19 cellular contexts compared by ENCODE assay signal in genomic region chr9:135530146-135530545, GRCh38. TPM values are rescaled to one million over a fixed set of nuclear protein-coding genes. Genes with fewer than 3 reads are reported as not detected.
DNase-seq lines count a peak whose midpoint lies in the region; ATAC-seq, FAIRE-seq and TF ChIP-seq lines count a peak whose summit lies in the region.
"Had no signal": no experiment of that assay in that cellular context is flagged by ENCODE, and none has a peak within 500 bp of the region (broad histone marks: within the 10 kb centered on the region; RNA-seq: fewer than 3 reads in every experiment).

No MANE protein-coding gene starts in this region.

- intact Hi-C loops in HepG2 (cut with micrococcal nuclease; ENCODE audit: unreplicated experiment) = no loop called here
- intact Hi-C loops in mucosa of descending colon (cut with DNase I, micrococcal nuclease) = no loop called here

- H3K9ac ChIP-seq in HepG2 (ENCODE audit: insufficient read depth, low read depth, low read length) = no peak overlapping the region

- H3K27me3 ChIP-seq in HepG2 (ENCODE audit: control insufficient read depth in 1 of 2, insufficient read depth in 2 of 2, low read length in 2 of 2) = peaks cover 0 to 38% of the 10 kb centered on the region in 2 experiments; a peak in 3 of 5 replicates

- CTCF ChIA-PET in HepG2 (lab: Yijun Ruan, JAX; ENCODE audit: low intra/inter-chr PET ratio, low total read pairs) = no interaction called here

- no peak overlapping the region for H3K4me2 ChIP-seq in HepG2 (ENCODE audit: low read depth, low read length)

- in situ Hi-C loops in HepG2 (cut with HindIII; ENCODE audit: extremely low pct_ligation_motif_present, low pct_unique_long_range_greater_than_20kb) = no loop called here

- BruUV-seq in HepG2 (replicated peaks; lab: Mats Ljungman, UMichigan) = no TSS peak

- H3K36me3 ChIP-seq in HepG2 (replicated peaks in 1 of 2; ENCODE audit: control insufficient read depth in 1 of 2, insufficient read depth in 2 of 2, low read length in 2 of 2) = no peaks in the 10 kb centered on the region
- H3K36me3 ChIP-seq in mucosa of descending colon (ENCODE audit: low read depth) = no peaks in the 10 kb centered on the region

- TF ChIP-seq CTCF in HepG2 (CRISPR knock-in tag; IDR thresholded peaks at IDR 0.05) = no peak
- TF ChIP-seq CTCF in mucosa of descending colon (IDR thresholded peaks at IDR 0.05) = no peak

- FAIRE-seq in HepG2 (lab: Jason Lieb, UNC) = no peak
- FAIRE-seq: GM12892, GM18507, H1 had no signal

- H3K27ac ChIP-seq in HepG2 (ENCODE audit: extremely low read length, insufficient read depth, low read length) = no peak overlapping the region

- H3K79me2 ChIP-seq in HepG2 (ENCODE audit: insufficient read depth, low read length) = no peaks in the 10 kb centered on the region

- no peak for TF ChIP-seq POLR2A in HepG2 (IDR thresholded peaks at IDR 0.05; ENCODE audit: insufficient read depth in 1 of 2, low read depth in 2 of 2, low read length in 2 of 2)

- H2AFZ ChIP-seq in HepG2 (ENCODE audit: low read length) = no peak overlapping the region

- H3K4me3 ChIP-seq in HepG2 (replicated peaks in 1 of 3; ENCODE audit: insufficient read depth in 1 of 3, low read depth in 2 of 3, low read length in 3 of 3) (no peak overlapping the region), mucosa of descending colon (no peak overlapping the region)

- TF ChIP-seq RAD21 in HepG2 (CRISPR knock-in tag; IDR thresholded peaks at IDR 0.05) = no peak

- WGBS in HepG2 (ENCODE audit: low lambda C conversion rate) = 0% methylated on average over 2 of the region's 5 CpGs

- ATAC-seq in HepG2 (no peak), mucosa of descending colon (no peak)

- H4K20me1 ChIP-seq in HepG2 (ENCODE audit: insufficient read depth, low read length) = no peaks in the 10 kb centered on the region

- TF ChIP-seq EP300 in HepG2 (IDR thresholded peaks at IDR 0.05; ENCODE audit: low read depth in 2 of 2, low read length in 2 of 2) = no peak
- TF ChIP-seq EP300 in HepG2 (CRISPR knock-in tag; IDR thresholded peaks at IDR 0.05; ENCODE audit: borderline replicate concordance) = no peak

- no peaks in the 10 kb centered on the region; the same call in 1 of the 2 replicates for H3K4me1 ChIP-seq in HepG2 (ENCODE audit: insufficient read depth, low read length)
- H3K4me1 ChIP-seq in mucosa of descending colon (ENCODE audit: low read depth) = no peaks in the 10 kb centered on the region

- POLR2A ChIA-PET in HepG2 (lab: Yijun Ruan, JAX) = no interaction called here

- DNase-seq in activated effector memory CD4-positive, alpha-beta T cell treated with anti-CD3 and anti-CD28 coated beads, Interleukin-2, amount 50 U/mL, for 16 hours = peak; percentile 30
- no peak for DNase-seq in activated effector memory CD4-positive, alpha-beta T cell treated with Interleukin-2 at 50 U/mL for 16 hours
- DNase-seq in mesenteric fat pad (ENCODE audit: low spot score) (peak; percentile 43), HepG2 (ENCODE audit: low spot score) (no peak), mucosa of descending colon (no peak), NCI-H1436 (lab: John Stamatoyannopoulos, UW) (no peak)
- DNase-seq: 8988T, DMS79, NCI-H1092 treated with DMSO at 0.1 percent for 48 hours, NCI-H2081 treated with DMSO at 0.1 percent for 48 hours, NCI-H510A, NCI-H748 treated with DMSO at 0.1 percent for 48 hours, OCI-M1, Right ventricle myocardium superior had no signal

- H3K9me3 ChIP-seq in HepG2 (ENCODE audit: low read length) = no peaks in the 10 kb centered on the region
- H3K9me3 ChIP-seq in mucosa of descending colon = no peaks in the 10 kb centered on the region

RNA-seq across cellular contexts. Expression of gene LCN1, which starts 8.9 kb away (rescaled TPM):
- total RNA-seq in mesenteric fat pad = 2.3 TPM
- not detected in 2 replicates for total RNA-seq in HepG2 (2016; rRNA removed; fragmentation: Illumina TruSeq; extraction: Trizol)
- not detected in 2 replicates for total RNA-seq in HepG2 (2016; cell fraction: cytosol; rRNA removed; fragmentation: Illumina TruSeq; extraction: Trizol; ENCODE audit: low read depth)
- total RNA-seq in HepG2 (2016; cell fraction: insoluble cytoplasmic fraction; rRNA removed; fragmentation: Illumina TruSeq; extraction: Trizol) = not detected in 2 replicates
- total RNA-seq in HepG2 (2016; cell fraction: membrane; rRNA removed; fragmentation: Illumina TruSeq; extraction: Trizol) = not detected in 2 replicates
- total RNA-seq in HepG2 (2016; cell fraction: nucleus; rRNA removed; fragmentation: Illumina TruSeq; extraction: Trizol) = not detected in 2 replicates
- polyA plus RNA-seq in HepG2 (2011; rRNA removed) = not detected in 2 replicates
- 0.09 TPM in 1 of 2 replicates, not detected in the other for polyA plus RNA-seq in HepG2 (2011; cell fraction: cytosol; rRNA removed)
- not detected in 2 replicates for polyA plus RNA-seq in HepG2 (2011; cell fraction: nucleus; rRNA removed)
- polyA plus RNA-seq in HepG2 (2012) = not detected in 2 replicates
- not detected in 2 replicates for polyA plus RNA-seq in HepG2 (2016; cell fraction: cytosol; fragmentation: Illumina TruSeq; extraction: Trizol; ENCODE audit: low read depth)
- not detected in 2 replicates for polyA plus RNA-seq in HepG2 (2016; cell fraction: insoluble cytoplasmic fraction; fragmentation: Illumina TruSeq; extraction: Trizol; ENCODE audit: low read depth)
- not detected in 2 replicates for polyA plus RNA-seq in HepG2 (2016; cell fraction: membrane; fragmentation: Illumina TruSeq; extraction: Trizol; ENCODE audit: low read depth)
- not detected in 2 replicates for polyA plus RNA-seq in HepG2 (2016; cell fraction: nucleus; fragmentation: Illumina TruSeq; extraction: Trizol; ENCODE audit: insufficient read depth, low read depth)
- not detected in 2 replicates for polyA minus RNA-seq in HepG2 (2011; rRNA and poly(A)+ RNA removed; ENCODE audit: low replicate concordance)
- polyA minus RNA-seq in HepG2 (2011; cell fraction: cytosol; rRNA and poly(A)+ RNA removed) = not detected in 2 replicates
- polyA minus RNA-seq in HepG2 (2011; cell fraction: nucleus; rRNA and poly(A)+ RNA removed) = not detected in 2 replicates
- total RNA-seq in mucosa of descending colon = not detected
- total RNA-seq: H1, Right ventricle myocardium superior had no signal
- polyA plus RNA-seq: AG04450, CD14-positive monocyte, H1 had no signal

RNA-seq across cellular contexts. Expression of gene OBP2A, which starts 15.8 kb away (rescaled TPM):
- total RNA-seq in mesenteric fat pad (not detected), HepG2 (2016; rRNA removed; fragmentation: Illumina TruSeq; extraction: Trizol) (not detected in 2 replicates), mucosa of descending colon (not detected)
- not detected in 2 replicates for total RNA-seq in HepG2 (2016; cell fraction: cytosol; rRNA removed; fragmentation: Illumina TruSeq; extraction: Trizol; ENCODE audit: low read depth)
- not detected in 2 replicates for total RNA-seq in HepG2 (2016; cell fraction: insoluble cytoplasmic fraction; rRNA removed; fragmentation: Illumina TruSeq; extraction: Trizol)
- not detected in 2 replicates for total RNA-seq in HepG2 (2016; cell fraction: membrane; rRNA removed; fragmentation: Illumina TruSeq; extraction: Trizol)
- not detected in 2 replicates for total RNA-seq in HepG2 (2016; cell fraction: nucleus; rRNA removed; fragmentation: Illumina TruSeq; extraction: Trizol)
- 0.20 and 0.32 TPM in 2 replicates for polyA plus RNA-seq in HepG2 (2011; rRNA removed)
- polyA plus RNA-seq in HepG2 (2011; cell fraction: cytosol; rRNA removed) = 0.34 and 0.50 TPM in 2 replicates
- 0.36 and 0.48 TPM in 2 replicates for polyA plus RNA-seq in HepG2 (2011; cell fraction: nucleus; rRNA removed)
- not detected in 2 replicates for polyA plus RNA-seq in HepG2 (2012)
- polyA plus RNA-seq in HepG2 (2016; cell fraction: cytosol; fragmentation: Illumina TruSeq; extraction: Trizol; ENCODE audit: low read depth) = not detected in 2 replicates
- not detected in 2 replicates for polyA plus RNA-seq in HepG2 (2016; cell fraction: insoluble cytoplasmic fraction; fragmentation: Illumina TruSeq; extraction: Trizol; ENCODE audit: low read depth)
- not detected in 2 replicates for polyA plus RNA-seq in HepG2 (2016; cell fraction: membrane; fragmentation: Illumina TruSeq; extraction: Trizol; ENCODE audit: low read depth)
- polyA plus RNA-seq in HepG2 (2016; cell fraction: nucleus; fragmentation: Illumina TruSeq; extraction: Trizol; ENCODE audit: insufficient read depth, low read depth) = not detected in 2 replicates
- not detected in 2 replicates for polyA minus RNA-seq in HepG2 (2011; rRNA and poly(A)+ RNA removed; ENCODE audit: low replicate concordance)
- polyA minus RNA-seq in HepG2 (2011; cell fraction: cytosol; rRNA and poly(A)+ RNA removed) = not detected in 2 replicates
- polyA minus RNA-seq in HepG2 (2011; cell fraction: nucleus; rRNA and poly(A)+ RNA removed) = not detected in 2 replicates
- total RNA-seq: H1, Right ventricle myocardium superior had no signal
- polyA plus RNA-seq: AG04450, CD14-positive monocyte, H1 had no signal

RNA-seq across cellular contexts. Expression of gene MRPS2, which starts 29.7 kb away (rescaled TPM):
- 25.9 TPM for total RNA-seq in mesenteric fat pad
- total RNA-seq in HepG2 (2016; rRNA removed; fragmentation: Illumina TruSeq; extraction: Trizol) = 44.4 and 48.6 TPM in 2 replicates
- 19.9 and 20.2 TPM in 2 replicates for total RNA-seq in HepG2 (2016; cell fraction: cytosol; rRNA removed; fragmentation: Illumina TruSeq; extraction: Trizol; ENCODE audit: low read depth)
- total RNA-seq in HepG2 (2016; cell fraction: insoluble cytoplasmic fraction; rRNA removed; fragmentation: Illumina TruSeq; extraction: Trizol) = 40.6 and 44.3 TPM in 2 replicates
- 30.5 and 35.9 TPM in 2 replicates for total RNA-seq in HepG2 (2016; cell fraction: membrane; rRNA removed; fragmentation: Illumina TruSeq; extraction: Trizol)
- total RNA-seq in HepG2 (2016; cell fraction: nucleus; rRNA removed; fragmentation: Illumina TruSeq; extraction: Trizol) = 22.9 and 23.3 TPM in 2 replicates
- 86.7 and 98.3 TPM in 2 replicates for polyA plus RNA-seq in HepG2 (2011; rRNA removed)
- polyA plus RNA-seq in HepG2 (2011; cell fraction: cytosol; rRNA removed) = 166 and 225 TPM in 2 replicates
- polyA plus RNA-seq in HepG2 (2011; cell fraction: nucleus; rRNA removed) = 93.0 and 109 TPM in 2 replicates
- 38.2 and 39.9 TPM in 2 replicates for polyA plus RNA-seq in HepG2 (2012)
- 37.0 and 38.5 TPM in 2 replicates for polyA plus RNA-seq in HepG2 (2016; cell fraction: cytosol; fragmentation: Illumina TruSeq; extraction: Trizol; ENCODE audit: low read depth)
- polyA plus RNA-seq in HepG2 (2016; cell fraction: insoluble cytoplasmic fraction; fragmentation: Illumina TruSeq; extraction: Trizol; ENCODE audit: low read depth) = 94.0 and 109 TPM in 2 replicates
- polyA plus RNA-seq in HepG2 (2016; cell fraction: membrane; fragmentation: Illumina TruSeq; extraction: Trizol; ENCODE audit: low read depth) = 51.5 and 52.2 TPM in 2 replicates
- polyA plus RNA-seq in HepG2 (2016; cell fraction: nucleus; fragmentation: Illumina TruSeq; extraction: Trizol; ENCODE audit: insufficient read depth, low read depth) = 74.0 and 74.3 TPM in 2 replicates
- 204 and 352 TPM in 2 replicates for polyA minus RNA-seq in HepG2 (2011; rRNA and poly(A)+ RNA removed; ENCODE audit: low replicate concordance)
- 57.7 TPM in 2 replicates for polyA minus RNA-seq in HepG2 (2011; cell fraction: cytosol; rRNA and poly(A)+ RNA removed)
- polyA minus RNA-seq in HepG2 (2011; cell fraction: nucleus; rRNA and poly(A)+ RNA removed) = 16.6 and 19.0 TPM in 2 replicates
- total RNA-seq in mucosa of descending colon = 10 to 100 TPM; 27.3 to 36.0 (median 28.2) TPM

RNA-seq across cellular contexts. Expression of gene PAEP, which starts 31.4 kb away (rescaled TPM):
- total RNA-seq in mesenteric fat pad = not detected
- 0.38 and 0.75 TPM in 2 replicates for total RNA-seq in HepG2 (2016; rRNA removed; fragmentation: Illumina TruSeq; extraction: Trizol)
- total RNA-seq in HepG2 (2016; cell fraction: cytosol; rRNA removed; fragmentation: Illumina TruSeq; extraction: Trizol; ENCODE audit: low read depth) = 0.26 and 0.71 TPM in 2 replicates
- total RNA-seq in HepG2 (2016; cell fraction: insoluble cytoplasmic fraction; rRNA removed; fragmentation: Illumina TruSeq; extraction: Trizol) = 0.19 and 0.28 TPM in 2 replicates
- total RNA-seq in HepG2 (2016; cell fraction: membrane; rRNA removed; fragmentation: Illumina TruSeq; extraction: Trizol) = 0.28 and 0.71 TPM in 2 replicates
- total RNA-seq in HepG2 (2016; cell fraction: nucleus; rRNA removed; fragmentation: Illumina TruSeq; extraction: Trizol) = 0.66 TPM in 1 of 2 replicates, not detected in the other
- 10.8 and 24.4 TPM in 2 replicates for polyA plus RNA-seq in HepG2 (2011; rRNA removed)
- 9.3 and 14.4 TPM in 2 replicates for polyA plus RNA-seq in HepG2 (2011; cell fraction: cytosol; rRNA removed)
- 21.2 and 32.7 TPM in 2 replicates for polyA plus RNA-seq in HepG2 (2011; cell fraction: nucleus; rRNA removed)
- 0.90 and 4.1 TPM in 2 replicates for polyA plus RNA-seq in HepG2 (2012)
- 1.0 TPM in 2 replicates for polyA plus RNA-seq in HepG2 (2016; cell fraction: cytosol; fragmentation: Illumina TruSeq; extraction: Trizol; ENCODE audit: low read depth)
- polyA plus RNA-seq in HepG2 (2016; cell fraction: insoluble cytoplasmic fraction; fragmentation: Illumina TruSeq; extraction: Trizol; ENCODE audit: low read depth) = 0.48 and 0.64 TPM in 2 replicates
- 0.70 and 0.90 TPM in 2 replicates for polyA plus RNA-seq in HepG2 (2016; cell fraction: membrane; fragmentation: Illumina TruSeq; extraction: Trizol; ENCODE audit: low read depth)
- polyA plus RNA-seq in HepG2 (2016; cell fraction: nucleus; fragmentation: Illumina TruSeq; extraction: Trizol; ENCODE audit: insufficient read depth, low read depth) = 1.0 and 1.6 TPM in 2 replicates
- 4.8 TPM in 1 of 2 replicates, not detected in the other for polyA minus RNA-seq in HepG2 (2011; rRNA and poly(A)+ RNA removed; ENCODE audit: low replicate concordance)
- 4.5 TPM in 1 of 2 replicates, not detected in the other for polyA minus RNA-seq in HepG2 (2011; cell fraction: cytosol; rRNA and poly(A)+ RNA removed)
- 2.2 and 4.2 TPM in 2 replicates for polyA minus RNA-seq in HepG2 (2011; cell fraction: nucleus; rRNA and poly(A)+ RNA removed)
- not detected for total RNA-seq in mucosa of descending colon
- total RNA-seq: H1, Right ventricle myocardium superior had no signal
- polyA plus RNA-seq: AG04450, CD14-positive monocyte, H1 had no signal

RNA-seq across cellular contexts. Expression of gene PPP1R26, which starts 50.6 kb away (rescaled TPM):
- total RNA-seq in mesenteric fat pad (10.6 TPM), HepG2 (2016; rRNA removed; fragmentation: Illumina TruSeq; extraction: Trizol) (7.1 and 11.6 TPM in 2 replicates), mucosa of descending colon (10 to 100 TPM; 16.4 to 24.5 (median 21.5) TPM)
- total RNA-seq in HepG2 (2016; cell fraction: cytosol; rRNA removed; fragmentation: Illumina TruSeq; extraction: Trizol; ENCODE audit: low read depth) = 2.2 TPM in 2 replicates
- 5.6 and 11.2 TPM in 2 replicates for total RNA-seq in HepG2 (2016; cell fraction: insoluble cytoplasmic fraction; rRNA removed; fragmentation: Illumina TruSeq; extraction: Trizol)
- 3.7 and 4.4 TPM in 2 replicates for total RNA-seq in HepG2 (2016; cell fraction: membrane; rRNA removed; fragmentation: Illumina TruSeq; extraction: Trizol)
- 11.3 and 13.5 TPM in 2 replicates for total RNA-seq in HepG2 (2016; cell fraction: nucleus; rRNA removed; fragmentation: Illumina TruSeq; extraction: Trizol)
- polyA plus RNA-seq in HepG2 (2011; rRNA removed) = 8.6 and 11.9 TPM in 2 replicates
- polyA plus RNA-seq in HepG2 (2011; cell fraction: cytosol; rRNA removed) = 9.5 and 10.6 TPM in 2 replicates
- polyA plus RNA-seq in HepG2 (2011; cell fraction: nucleus; rRNA removed) = 33.5 and 35.4 TPM in 2 replicates
- 9.5 and 12.9 TPM in 2 replicates for polyA plus RNA-seq in HepG2 (2012)
- polyA plus RNA-seq in HepG2 (2016; cell fraction: cytosol; fragmentation: Illumina TruSeq; extraction: Trizol; ENCODE audit: low read depth) = 1.8 and 2.4 TPM in 2 replicates
- polyA plus RNA-seq in HepG2 (2016; cell fraction: insoluble cytoplasmic fraction; fragmentation: Illumina TruSeq; extraction: Trizol; ENCODE audit: low read depth) = 5.1 and 7.5 TPM in 2 replicates
- polyA plus RNA-seq in HepG2 (2016; cell fraction: membrane; fragmentation: Illumina TruSeq; extraction: Trizol; ENCODE audit: low read depth) = 3.0 and 3.1 TPM in 2 replicates
- polyA plus RNA-seq in HepG2 (2016; cell fraction: nucleus; fragmentation: Illumina TruSeq; extraction: Trizol; ENCODE audit: insufficient read depth, low read depth) = 19.4 and 20.2 TPM in 2 replicates
- polyA minus RNA-seq in HepG2 (2011; rRNA and poly(A)+ RNA removed; ENCODE audit: low replicate concordance) = 11.9 and 22.1 TPM in 2 replicates
- 9.1 and 9.9 TPM in 2 replicates for polyA minus RNA-seq in HepG2 (2011; cell fraction: cytosol; rRNA and poly(A)+ RNA removed)
- polyA minus RNA-seq in HepG2 (2011; cell fraction: nucleus; rRNA and poly(A)+ RNA removed) = 9.7 and 9.9 TPM in 2 replicates

Comparison
In these comparisons a context has a peak if more than half of its experiments do, and no peak if none do; other contexts are left out.
1. DNase-seq: peak in activated effector memory CD4-positive, alpha-beta T cell treated with anti-CD3 and anti-CD28 coated beads, Interleukin-2, amount 50 U/mL, for 16 hours (single experiment) and mesenteric fat pad (single experiment); none in activated effector memory CD4-positive, alpha-beta T cell treated with Interleukin-2 at 50 U/mL for 16 hours (single experiment), HepG2 (single experiment), mucosa of descending colon (0 of 3) and NCI-H1436 (single experiment).